Comparison of ENCODE assay signal across 3 cellular contexts in genomic region chr13:47069133-47069532, GRCh38.
TF ChIP-seq lines count a peak whose summit lies in the region.

No MANE protein-coding gene starts in this region.

TF ChIP-seq in GM23338, 12 proteins besides CTCF, POLR2A, EP300 and RAD21 (continues in another document):
- TF ChIP-seq EZH2phosphoT487 (IDR thresholded peaks at IDR 0.05; ENCODE audit: unreplicated experiment) (no peak), STAT1 (IDR thresholded peaks at IDR 0.05; ENCODE audit: unreplicated experiment) (no peak), ZNF331 (CRISPR knock-in tag; IDR thresholded peaks at IDR 0.05; ENCODE audit: low read depth) (no peak), POLR2AphosphoS5 (IDR thresholded peaks at IDR 0.05; ENCODE audit: low read depth) (no peak), REST (IDR thresholded peaks at IDR 0.05; ENCODE audit: unreplicated experiment) (no peak), ETS1 (IDR thresholded peaks at IDR 0.05) (no peak), NANOG (IDR thresholded peaks at IDR 0.05; ENCODE audit: borderline replicate concordance) (no peak), JUNB (IDR thresholded peaks at IDR 0.05; ENCODE audit: unreplicated experiment) (no peak), ZNF114 (CRISPR knock-in tag; IDR thresholded peaks at IDR 0.05) (no peak)

TF ChIP-seq in IMR-90, 13 proteins besides CTCF, POLR2A, EP300 and RAD21:
- peak; percentile 54 for TF ChIP-seq MAFK (IDR thresholded peaks at IDR 0.05; ENCODE audit: low read depth, low read length)
- no peak for TF ChIP-seq FOS (IDR thresholded peaks at IDR 0.05; ENCODE audit: low read depth, low read length)

TF ChIP-seq in H1, 55 proteins besides CTCF, POLR2A, EP300 and RAD21:
- TF ChIP-seq SUZ12 (IDR thresholded peaks at IDR 0.05; ENCODE audit: low read length), result no peak
- no peak for TF ChIP-seq MAFK (IDR thresholded peaks at IDR 0.05; ENCODE audit: low read depth, low read length)
- no peak for TF ChIP-seq GTF2F1 (IDR thresholded peaks at IDR 0.05; ENCODE audit: borderline replicate concordance, low read depth, low read length)
- TF ChIP-seq CTBP2 (IDR thresholded peaks at IDR 0.05; ENCODE audit: borderline replicate concordance, insufficient read depth, insufficient read length, low read length), result no peak
- TF ChIP-seq RBBP5 (IDR thresholded peaks at IDR 0.05; ENCODE audit: borderline replicate concordance, low read depth, low read length), result no peak
- TF ChIP-seq BACH1 (IDR thresholded peaks at IDR 0.05; ENCODE audit: low read length), result no peak
- no peak for TF ChIP-seq CHD2 (IDR thresholded peaks at IDR 0.05; ENCODE audit: low read length)
- no peak for TF ChIP-seq SAP30 (IDR thresholded peaks at IDR 0.05; ENCODE audit: insufficient read depth, insufficient replicate concordance, low read length)
- no peak for TF ChIP-seq FOSL1 (IDR thresholded peaks at IDR 0.05; ENCODE audit: insufficient read depth, low read depth, low read length)
- no peak for TF ChIP-seq BCL11A (IDR thresholded peaks at IDR 0.05; ENCODE audit: low read depth in 2 of 2, low read length in 2 of 2)
